ENCODE assay signal across 8 cellular contexts in the genomic region with DNA sequence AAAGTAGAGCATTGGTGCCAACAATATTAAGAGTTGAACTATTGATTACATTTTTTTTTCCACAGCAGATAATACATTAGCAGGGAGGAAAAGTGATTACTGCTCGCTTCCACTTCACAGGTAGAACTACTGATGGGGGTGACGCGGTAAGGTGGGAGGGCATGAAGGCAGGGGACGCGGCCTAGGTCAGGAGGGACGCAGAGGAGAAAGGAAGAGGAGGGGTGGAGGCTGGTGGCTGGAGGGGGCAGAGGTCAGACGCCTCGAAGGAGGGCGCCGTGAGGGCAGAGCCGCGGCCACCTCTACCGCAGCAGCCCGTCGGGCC. TPM values are rescaled to one million over a fixed set of nuclear protein-coding genes. Genes with fewer than 3 reads are reported as not detected.
DNase-seq lines count a peak whose midpoint lies in the region; TF ChIP-seq lines count a peak whose summit lies in the region.

No MANE protein-coding gene starts in this region.

- H2AFZ ChIP-seq in Karpas-422 (ENCODE audit: low read length): no peak overlapping the region

- peak overlapping the region; percentile 70 for H3K4me3 Mint-ChIP-seq in osteocyte (ENCODE audit: unreplicated experiment)

- no peaks in the 10 kb centered on the region for H3F3A ChIP-seq in DOHH2 (ENCODE audit: control insufficient read depth, insufficient read depth)

- H3K36me3 ChIP-seq in DOHH2 (ENCODE audit: control insufficient read depth, low read length) (no peaks in the 10 kb centered on the region), Karpas-422 (ENCODE audit: insufficient read depth, low read length) (no peaks in the 10 kb centered on the region), endocrine pancreas (ENCODE audit: control insufficient read depth, insufficient read depth, low read length) (no peaks in the 10 kb centered on the region)

- H3K4me1 ChIP-seq in DOHH2 (ENCODE audit: control insufficient read depth, low read length): peaks cover 22% of the 10 kb centered on the region
- H3K4me1 ChIP-seq in Karpas-422 (ENCODE audit: low read length): peaks cover 8% of the 10 kb centered on the region
- no peaks in the 10 kb centered on the region for H3K4me1 ChIP-seq in endocrine pancreas (ENCODE audit: control insufficient read depth, insufficient read depth, low read length)

- H3K4me2 ChIP-seq in DOHH2 (ENCODE audit: low read length): peak overlapping the region; percentile 78
- H3K4me2 ChIP-seq in Karpas-422 (ENCODE audit: low read depth, low read length, poor library complexity, severe bottlenecking): peak overlapping the region; percentile 73

- H3K27ac ChIP-seq in DOHH2 (ENCODE audit: low read depth, low read length) (no peak overlapping the region), Karpas-422 (ENCODE audit: low read length) (no peak overlapping the region)

- H3K9me3 ChIP-seq in DOHH2 (ENCODE audit: control insufficient read depth, insufficient read depth, low read length) (no peaks in the 10 kb centered on the region), Karpas-422 (ENCODE audit: low read length) (no peaks in the 10 kb centered on the region), endocrine pancreas (ENCODE audit: control insufficient read depth, low read length) (no peaks in the 10 kb centered on the region)

- H3K9me3 Mint-ChIP-seq in osteocyte (ENCODE audit: unreplicated experiment): no peaks in the 10 kb centered on the region

- H3K9ac ChIP-seq in Karpas-422 (ENCODE audit: low read length) (no peak overlapping the region), endocrine pancreas (ENCODE audit: control insufficient read depth, insufficient read depth, low read length) (peak overlapping the region; percentile 22)

- peaks cover 9% of the 10 kb centered on the region for H3K79me2 ChIP-seq in DOHH2 (ENCODE audit: control insufficient read depth, low read length)
- no peaks in the 10 kb centered on the region for H3K79me2 ChIP-seq in Karpas-422 (ENCODE audit: low read length)

- TF ChIP-seq CTCF in DOHH2 (IDR thresholded peaks at IDR 0.05; ENCODE audit: low read depth, low read length, poor library complexity, severe bottlenecking) (no peak), osteocyte (IDR thresholded peaks at IDR 0.05) (no peak)

- no peak for DNase-seq in Karpas-422
- no peak for DNase-seq in osteocyte (ENCODE audit: extremely low spot score, unreplicated experiment)
- no peak for DNase-seq in NCI-H2107 treated with DMSO at 0.1 percent for 48 hours (lab: John Stamatoyannopoulos, UW; ENCODE audit: unreplicated experiment)
- no peak for DNase-seq in foreskin melanocyte
- no peak for DNase-seq in erythroblast (lab: John Stamatoyannopoulos, UW)
- no peak for DNase-seq in activated CD8-positive, alpha-beta memory T cell treated with anti-CD3 and anti-CD28 coated beads, Interleukin-2, amount 50 U/mL, for 48 hours

- peak overlapping the region; percentile 74 for H3K27ac Mint-ChIP-seq in osteocyte (ENCODE audit: unreplicated experiment)

- H3K27me3 ChIP-seq in DOHH2 (ENCODE audit: control insufficient read depth, low read length): peaks cover 6% of the 10 kb centered on the region; the same call in 1 of the 2 replicates
- H3K27me3 ChIP-seq in Karpas-422 (ENCODE audit: low read length): no peaks in the 10 kb centered on the region; the same call in 1 of the 2 replicates
- no peaks in the 10 kb centered on the region for H3K27me3 ChIP-seq in endocrine pancreas (ENCODE audit: control insufficient read depth, insufficient read depth, low read length)

- H3K27me3 Mint-ChIP-seq in osteocyte (ENCODE audit: unreplicated experiment): no peaks in the 10 kb centered on the region

- no peaks in the 10 kb centered on the region for H3K36me3 Mint-ChIP-seq in osteocyte (ENCODE audit: unreplicated experiment)

- no peak for TF ChIP-seq POLR2A in erythroblast (IDR thresholded peaks at IDR 0.05; ENCODE audit: low read length)

- no peaks in the 10 kb centered on the region for H3K9me2 ChIP-seq in DOHH2 (replicated peaks; ENCODE audit: control insufficient read depth, low read length)
- no peaks in the 10 kb centered on the region for H3K9me2 ChIP-seq in Karpas-422 (replicated peaks; ENCODE audit: insufficient read depth, low read length)

- no peaks in the 10 kb centered on the region for H4K20me1 ChIP-seq in DOHH2 (ENCODE audit: control insufficient read depth, insufficient read depth, low read depth, low read length)
- H4K20me1 ChIP-seq in Karpas-422 (ENCODE audit: insufficient read depth, low read depth, low read length): no peaks in the 10 kb centered on the region

- peaks cover 15% of the 10 kb centered on the region for H3K4me1 Mint-ChIP-seq in osteocyte (ENCODE audit: unreplicated experiment)

- H3K4me3 ChIP-seq in DOHH2 (ENCODE audit: low read length) (peak overlapping the region; percentile 81), Karpas-422 (ENCODE audit: low read length) (peak overlapping the region; percentile 67; the same call in 1 of the 2 replicates), endocrine pancreas (ENCODE audit: control insufficient read depth, insufficient read depth, low read length) (no peak overlapping the region)

RNA-seq across cellular contexts. Expression of gene B3GLCT, which starts 0.3 kb away (rescaled TPM):
- total RNA-seq in Karpas-422 (2014; rRNA removed; shearing (Covaris generic); ENCODE audit: low replicate concordance): 0.32 and 1.1 TPM in 2 replicates
- total RNA-seq in osteocyte: 8.2 and 10.3 TPM in 2 replicates

RNA-seq across cellular contexts. Expression of gene HSPH1, which starts 37.8 kb away (rescaled TPM):
- 66.3 and 116 TPM in 2 replicates for total RNA-seq in Karpas-422 (2014; rRNA removed; shearing (Covaris generic); ENCODE audit: low replicate concordance)
- total RNA-seq in osteocyte: 73.5 and 75.5 TPM in 2 replicates
